In genomic region chr16:87979911-87980630, GRCh38 we compare ENCODE assay signal across 10 cellular contexts. TPM values are rescaled to one million over a fixed set of nuclear protein-coding genes. Genes with fewer than 3 reads are reported as not detected.
A peak's percentile ranks its signal among the peaks of the same experiment; 100 is the strongest.
DNase-seq lines count a peak whose midpoint lies in the region; ATAC-seq and TF ChIP-seq lines count a peak whose summit lies in the region.
"Not testable (repeated sequence)": the region's sequence is repeated elsewhere in the genome, so short reads cannot be mapped to it uniquely, and the experiment has no call there.
"Had no signal": no experiment of that assay in that cellular context is flagged by ENCODE, and none has a peak within 500 bp of the region (broad histone marks: within the 10 kb centered on the region; RNA-seq: fewer than 3 reads in every experiment).

No MANE protein-coding gene starts in this region.

- in situ Hi-C loops in G401 (cut with HindIII; ENCODE audit: low sequenced_read_pairs) = not testable (repeated sequence)

- peak; percentile 39 for ATAC-seq in T-helper 17 cell
- ATAC-seq in activated CD8-positive, alpha-beta T cell treated with anti-CD3 and anti-CD28 coated beads for 36 hours = not testable (repeated sequence)
- peak; percentile 71 for ATAC-seq in effector memory CD8-positive, alpha-beta T cell (replicated peaks)
- ATAC-seq in naive thymus-derived CD8-positive, alpha-beta T cell = peak; percentile 37 to 57
- ATAC-seq in stimulated activated effector memory CD8-positive, alpha-beta T cell treated with anti-CD3 and anti-CD28 coated beads, Interleukin-12 subunit alpha, Interleukin-12 subunit beta, amount 100 ng/mL, for 72 hours = peak; percentile 68

- not testable (repeated sequence) for H3K27me3 Mint-ChIP-seq in T-helper 17 cell; activated CD8-positive, alpha-beta T cell treated with anti-CD3 and anti-CD28 coated beads for 36 hours; activated naive CD8-positive, alpha-beta T cell; effector memory CD8-positive, alpha-beta T cell; naive thymus-derived CD8-positive, alpha-beta T cell

- H3K4me1 Mint-ChIP-seq in T-helper 17 cell = peaks cover 22% of the 10 kb centered on the region
- H3K4me1 Mint-ChIP-seq in activated CD8-positive, alpha-beta T cell treated with anti-CD3 and anti-CD28 coated beads for 36 hours (ENCODE audit: low read depth) = peaks cover 59% of the 10 kb centered on the region
- peaks cover 56% of the 10 kb centered on the region for H3K4me1 Mint-ChIP-seq in activated naive CD8-positive, alpha-beta T cell (ENCODE audit: low read depth)
- peaks cover 16 to 42% of the 10 kb centered on the region in 2 donors for H3K4me1 Mint-ChIP-seq in effector memory CD8-positive, alpha-beta T cell (ENCODE audit: low read depth in 2 of 2)
- H3K4me1 Mint-ChIP-seq in naive thymus-derived CD8-positive, alpha-beta T cell = peaks cover 0 to 57% (median 30%) of the 10 kb centered on the region in 4 donors
- peaks cover 72% of the 10 kb centered on the region for H3K4me1 Mint-ChIP-seq in stimulated activated effector memory CD8-positive, alpha-beta T cell treated with anti-CD3 and anti-CD28 coated beads, Interleukin-12 subunit alpha, Interleukin-12 subunit beta, amount 100 ng/mL, for 72 hours

- CTCF ChIA-PET in activated CD8-positive, alpha-beta T cell treated with anti-CD3 and anti-CD28 coated beads for 36 hours (lab: Charles Lee) = not testable (repeated sequence)

- POLR2A ChIA-PET in activated CD8-positive, alpha-beta T cell treated with anti-CD3 and anti-CD28 coated beads for 36 hours (lab: Charles Lee); naive thymus-derived CD8-positive, alpha-beta T cell (lab: Charles Lee): not testable (repeated sequence)

- not testable (repeated sequence) for H3K36me3 Mint-ChIP-seq in T-helper 17 cell (ENCODE audit: low read depth)
- H3K36me3 Mint-ChIP-seq in activated CD8-positive, alpha-beta T cell treated with anti-CD3 and anti-CD28 coated beads for 36 hours (ENCODE audit: low read depth) = peaks cover 43% of the 10 kb centered on the region
- peaks cover 11% of the 10 kb centered on the region for H3K36me3 Mint-ChIP-seq in activated naive CD8-positive, alpha-beta T cell
- peaks cover 71% of the 10 kb centered on the region for H3K36me3 Mint-ChIP-seq in effector memory CD8-positive, alpha-beta T cell (ENCODE audit: insufficient read depth)
- H3K36me3 Mint-ChIP-seq in naive thymus-derived CD8-positive, alpha-beta T cell = peaks cover 8 to 83% (median 41%) of the 10 kb centered on the region in 3 donors
- H3K36me3 Mint-ChIP-seq in stimulated activated effector memory CD8-positive, alpha-beta T cell treated with anti-CD3 and anti-CD28 coated beads, Interleukin-12 subunit alpha, Interleukin-12 subunit beta, amount 100 ng/mL, for 72 hours = peaks cover 79% of the 10 kb centered on the region

- intact Hi-C loops in activated CD8-positive, alpha-beta T cell treated with anti-CD3 and anti-CD28 coated beads for 36 hours (cut with micrococcal nuclease) = not testable (repeated sequence)

- TF ChIP-seq CTCF in activated CD8-positive, alpha-beta T cell treated with anti-CD3 and anti-CD28 coated beads for 36 hours (IDR thresholded peaks at IDR 0.05) = not testable (repeated sequence)

- not testable (repeated sequence) for H3K9me3 ChIP-seq in T-helper 17 cell (ENCODE audit: control insufficient read depth, low read length, poor library complexity, severe bottlenecking)

- not testable (repeated sequence) for H3K4me3 Mint-ChIP-seq in T-helper 17 cell; activated CD8-positive, alpha-beta T cell treated with anti-CD3 and anti-CD28 coated beads for 36 hours
- H3K4me3 Mint-ChIP-seq in activated naive CD8-positive, alpha-beta T cell = peak overlapping the region; percentile 3
- peak overlapping the region in 1 of 2 donors; percentile 63 for H3K4me3 Mint-ChIP-seq in effector memory CD8-positive, alpha-beta T cell
- peak overlapping the region in 6 of 10 donors; percentile 3 to 23 (median 19) for H3K4me3 Mint-ChIP-seq in naive thymus-derived CD8-positive, alpha-beta T cell
- peak overlapping the region; percentile 42 for H3K4me3 Mint-ChIP-seq in stimulated activated effector memory CD8-positive, alpha-beta T cell treated with anti-CD3 and anti-CD28 coated beads, Interleukin-12 subunit alpha, Interleukin-12 subunit beta, amount 100 ng/mL, for 72 hours

- DNase-seq in G401 (ENCODE audit: low spot score) = peak; percentile 81
- DNase-seq in T-helper 17 cell; stimulated activated effector memory CD8-positive, alpha-beta T cell treated with anti-CD3 and anti-CD28 coated beads, Interleukin-12 subunit alpha, Interleukin-12 subunit beta, amount 100 ng/mL, for 72 hours (ENCODE audit: low spot score in 2 of 2): not testable (repeated sequence)
- peak; percentile 19 for DNase-seq in activated CD8-positive, alpha-beta T cell treated with anti-CD3 and anti-CD28 coated beads for 36 hours
- DNase-seq in effector memory CD8-positive, alpha-beta T cell = peak in 1 of 3 experiments; percentile 25
- peak in 2 of 10 donors; percentile 17 to 40 for DNase-seq in naive thymus-derived CD8-positive, alpha-beta T cell

- H3K9me3 Mint-ChIP-seq in activated CD8-positive, alpha-beta T cell treated with anti-CD3 and anti-CD28 coated beads for 36 hours; activated naive CD8-positive, alpha-beta T cell (ENCODE audit: low read depth); effector memory CD8-positive, alpha-beta T cell; naive thymus-derived CD8-positive, alpha-beta T cell; stimulated activated effector memory CD8-positive, alpha-beta T cell treated with anti-CD3 and anti-CD28 coated beads, Interleukin-12 subunit alpha, Interleukin-12 subunit beta, amount 100 ng/mL, for 72 hours: not testable (repeated sequence)

- peak overlapping the region; percentile 77 for H3K27ac Mint-ChIP-seq in T-helper 17 cell
- H3K27ac Mint-ChIP-seq in activated CD8-positive, alpha-beta T cell treated with anti-CD3 and anti-CD28 coated beads for 36 hours = peak overlapping the region; percentile 50
- H3K27ac Mint-ChIP-seq in activated naive CD8-positive, alpha-beta T cell = peak overlapping the region; percentile 47
- peak overlapping the region; percentile 77 to 87 for H3K27ac Mint-ChIP-seq in effector memory CD8-positive, alpha-beta T cell
- H3K27ac Mint-ChIP-seq in naive thymus-derived CD8-positive, alpha-beta T cell = peak overlapping the region in 9 of 10 donors; percentile 5 to 74 (median 60)
- peak overlapping the region; percentile 98 for H3K27ac Mint-ChIP-seq in stimulated activated effector memory CD8-positive, alpha-beta T cell treated with anti-CD3 and anti-CD28 coated beads, Interleukin-12 subunit alpha, Interleukin-12 subunit beta, amount 100 ng/mL, for 72 hours

RNA-seq across cellular contexts. Expression of gene BANP, which starts 28.8 kb away (rescaled TPM):
- total RNA-seq in G401 (2014; rRNA removed; shearing (Covaris generic)) = 18.3 and 28.4 TPM in 2 replicates
- 10 to 100 TPM; 46.9 to 47.9 TPM for total RNA-seq in T-helper 17 cell
- 10 to 100 TPM; 32.1 to 36.1 TPM for total RNA-seq in activated CD8-positive, alpha-beta T cell treated with anti-CD3 and anti-CD28 coated beads for 36 hours
- total RNA-seq in naive thymus-derived CD8-positive, alpha-beta T cell = 10 to 100 TPM; 85.2 to 89.4 TPM
- polyA plus RNA-seq in naive thymus-derived CD8-positive, alpha-beta T cell = 10 to 100 TPM; 13.4 to 29.1 (median 15.7) TPM

RNA-seq across cellular contexts. Expression of gene CA5A, which starts 43.7 kb away (rescaled TPM):
- total RNA-seq in G401 (2014; rRNA removed; shearing (Covaris generic)) = not detected in 2 replicates
- total RNA-seq in T-helper 17 cell = not detected
- total RNA-seq in activated CD8-positive, alpha-beta T cell treated with anti-CD3 and anti-CD28 coated beads for 36 hours = not detected
- total RNA-seq in naive thymus-derived CD8-positive, alpha-beta T cell = not detected
- not detected for polyA plus RNA-seq in naive thymus-derived CD8-positive, alpha-beta T cell
- total RNA-seq: GM12878, K562 had no signal
- polyA plus RNA-seq: AG04450, GM12878, K562 had no signal

Comparison
In these comparisons a context has a peak if more than half of its experiments do, and no peak if none do; other contexts are left out.
1. H3K27ac Mint-ChIP-seq: peak in every context shown above with its lines; median percentile 98 in stimulated activated effector memory CD8-positive, alpha-beta T cell treated with anti-CD3 and anti-CD28 coated beads, Interleukin-12 subunit alpha, Interleukin-12 subunit beta, amount 100 ng/mL, for 72 hours; 82 in effector memory CD8-positive, alpha-beta T cell; 77 in T-helper 17 cell; 60 in naive thymus-derived CD8-positive, alpha-beta T cell; 50 in activated CD8-positive, alpha-beta T cell treated with anti-CD3 and anti-CD28 coated beads for 36 hours; 47 in activated naive CD8-positive, alpha-beta T cell.